In genomic region chr15:76936671-76937070, GRCh38 we compare ENCODE assay signal across 21 cellular contexts. TPM values are rescaled to one million over a fixed set of nuclear protein-coding genes. Genes with fewer than 3 reads are reported as not detected.
"Had no signal": no experiment of that assay in that cellular context is flagged by ENCODE, and none has a peak within 500 bp of the region (broad histone marks: within the 10 kb centered on the region; RNA-seq: fewer than 3 reads in every experiment).

No MANE protein-coding gene starts in this region.

- H3K27me3 ChIP-seq: body of pancreas, hepatocyte, transverse colon had no signal

- H3K4me3 Mint-ChIP-seq: activated CD4-positive, alpha-beta T cell treated with anti-CD3 and anti-CD28 coated beads, Interleukin-2, amount 10 ng/mL, durations not matched to agents 24 days and 14 days; activated naive CD8-positive, alpha-beta T cell; dendritic cell treated with granulocyte-macrophage colony-stimulating factor and Interleukin-4, amounts not matched to agents 40 ng/mL and 50 ng/mL, for 4 days; mesothelial cell of epicardium had no signal

- H3K9me3 Mint-ChIP-seq: activated CD4-positive, alpha-beta T cell treated with anti-CD3 and anti-CD28 coated beads, Interleukin-2, amount 10 ng/mL, durations not matched to agents 24 days and 14 days; dendritic cell treated with granulocyte-macrophage colony-stimulating factor and Interleukin-4, amounts not matched to agents 40 ng/mL and 50 ng/mL, for 4 days; mesothelial cell of epicardium had no signal

- ATAC-seq: body of pancreas had no signal

- DNase-seq: activated CD4-positive, alpha-beta T cell treated with anti-CD3 and anti-CD28 coated beads, Interleukin-2, amount 10 ng/mL, durations not matched to agents 24 days and 14 days; activated CD4-positive, CD25-positive, alpha-beta regulatory T cell; activated CD8-positive, alpha-beta memory T cell treated with anti-CD3 and anti-CD28 coated beads, Interleukin-2, amount 50 U/mL, for 48 hours; activated gamma-delta T cell treated with Interleukin-2 at 50 U/mL for 16 hours; amygdala; body of pancreas; effector memory CD4-positive, alpha-beta T cell; erythroblast; kidney glomerular epithelial cell; posterior cingulate gyrus; stimulated activated CD4-positive, alpha-beta T cell treated with anti-CD3 and anti-CD28 coated beads, Interleukin-4, amount 100 ng/mL, for 24 hours; stimulated activated naive CD4-positive, alpha-beta T cell treated with Interleukin-2 at 50 U/mL for 16 hours; substantia nigra; T-helper 2 cell; transverse colon had no signal

- H3K27me3 Mint-ChIP-seq: activated CD4-positive, alpha-beta T cell treated with anti-CD3 and anti-CD28 coated beads, Interleukin-2, amount 10 ng/mL, durations not matched to agents 24 days and 14 days; activated naive CD8-positive, alpha-beta T cell; dendritic cell treated with granulocyte-macrophage colony-stimulating factor and Interleukin-4, amounts not matched to agents 40 ng/mL and 50 ng/mL, for 4 days had no signal

- H3K4me3 ChIP-seq: body of pancreas, hepatocyte, skin epidermis, transverse colon had no signal

- H3K27ac Mint-ChIP-seq: activated CD4-positive, alpha-beta T cell treated with anti-CD3 and anti-CD28 coated beads, Interleukin-2, amount 10 ng/mL, durations not matched to agents 24 days and 14 days; activated naive CD8-positive, alpha-beta T cell; dendritic cell treated with granulocyte-macrophage colony-stimulating factor and Interleukin-4, amounts not matched to agents 40 ng/mL and 50 ng/mL, for 4 days; mesothelial cell of epicardium had no signal

RNA-seq across cellular contexts. Expression of gene PSTPIP1, which starts 58.3 kb away (rescaled TPM):
- total RNA-seq: glomerular endothelial cell, hepatocyte, mesothelial cell of epicardium had no signal
- polyA plus RNA-seq: hepatocyte had no signal
